Comparison of ENCODE assay signal across 1 cellular context in genomic region chr17:82105882-82106696, GRCh38.
TF ChIP-seq lines count a peak whose summit lies in the region.

No MANE protein-coding gene starts in this region.

TF ChIP-seq in IMR-90, 13 proteins besides CTCF, POLR2A, EP300 and RAD21:
- TF ChIP-seq SMC3 (IDR thresholded peaks at IDR 0.05; ENCODE audit: low read depth, low read length) (0 out of 2 replicates have a peak, but pooled peaks have one; percentile 5), BHLHE40 (IDR thresholded peaks at IDR 0.05; ENCODE audit: low read depth, low read length) (no peak)
TF ChIP-seq in IMR-90: peak in this region for 1.
